In genomic region chr11:64185323-64186204, GRCh38 we compare ENCODE assay signal across 1 cellular context.
A peak's percentile ranks its signal among the peaks of the same experiment; 100 is the strongest.
TF ChIP-seq lines count a peak whose summit lies in the region.

Gene STIP1 (plus strand): TSS chr11:64186171. CDS start chr11:64186262, 91 bp downstream.

TF ChIP-seq in HepG2, 621 proteins besides CTCF, POLR2A, EP300 and RAD21 (continued from another document and continues in another):
- TF ChIP-seq ZNF580 (CRISPR knock-in tag; IDR thresholded peaks at IDR 0.05; ENCODE audit: borderline replicate concordance, low read depth) (peak; percentile 90), ZNF644 (CRISPR knock-in tag; IDR thresholded peaks at IDR 0.05; ENCODE audit: low read depth) (no peak), ZSCAN21 (CRISPR knock-in tag; IDR thresholded peaks at IDR 0.05; ENCODE audit: borderline replicate concordance) (peak; percentile 87; the same call in 1 of the 2 replicates), MTF1 (CRISPR knock-in tag; IDR thresholded peaks at IDR 0.05) (peak; percentile 86; the same call in 1 of the 2 replicates), ZGPAT (CRISPR knock-in tag; IDR thresholded peaks at IDR 0.05) (peak; percentile 79; the same call in 1 of the 2 replicates), BRD4 (CRISPR knock-in tag; IDR thresholded peaks at IDR 0.05) (peak; percentile 73; the same call in 1 of the 2 replicates), HDAC1 (CRISPR knock-in tag; IDR thresholded peaks at IDR 0.05) (peak; percentile 95), KLF16 (CRISPR knock-in tag; IDR thresholded peaks at IDR 0.05) (peak; percentile 80 to 84), ZNF350 (CRISPR knock-in tag; IDR thresholded peaks at IDR 0.05; ENCODE audit: borderline replicate concordance, low read depth) (peak; percentile 96), ZFYVE20 (CRISPR knock-in tag; IDR thresholded peaks at IDR 0.05; ENCODE audit: borderline replicate concordance, low read depth) (peak; percentile 69; the same call in 1 of the 2 replicates), ZMAT3 (CRISPR knock-in tag; conservative IDR thresholded peaks at IDR 0.05) (peak; percentile 97), ZNF362 (CRISPR knock-in tag; IDR thresholded peaks at IDR 0.05; ENCODE audit: borderline replicate concordance) (no peak; the same call in 1 of the 2 replicates), TRIM24 (CRISPR knock-in tag; IDR thresholded peaks at IDR 0.05) (no peak), LBX2 (CRISPR knock-in tag; IDR thresholded peaks at IDR 0.05; ENCODE audit: borderline replicate concordance) (0 out of 2 replicates have a peak, but pooled peaks have one; percentile 72), GMEB1 (CRISPR knock-in tag; IDR thresholded peaks at IDR 0.05; ENCODE audit: borderline replicate concordance) (0 out of 2 replicates have a peak, but pooled peaks have one; percentile 47), SKI (IDR thresholded peaks at IDR 0.05; ENCODE audit: partially characterized antibody) (peak; percentile 73), ZNF331 (CRISPR knock-in tag; IDR thresholded peaks at IDR 0.05) (peak; percentile 79), KDM5A (IDR thresholded peaks at IDR 0.05; ENCODE audit: borderline replicate concordance, low read length) (no peak), NR2F6 (IDR thresholded peaks at IDR 0.05) (no peak), NR2F6 (CRISPR knock-in tag; IDR thresholded peaks at IDR 0.05) (no peak; the same call in 1 of the 2 replicates), ELF3 (CRISPR knock-in tag; IDR thresholded peaks at IDR 0.05) (peak; percentile 54), CBX2 (IDR thresholded peaks at IDR 0.05; ENCODE audit: low read depth, low read length) (no peak), CBX2 (CRISPR knock-in tag; IDR thresholded peaks at IDR 0.05; ENCODE audit: low read depth) (0 out of 2 replicates have a peak, but pooled peaks have one; percentile 50), PREB (CRISPR knock-in tag; IDR thresholded peaks at IDR 0.05) (no peak; the same call in 1 of the 2 replicates), BCL3 (CRISPR knock-in tag; IDR thresholded peaks at IDR 0.05) (peak; percentile 99), HNRNPK (IDR thresholded peaks at IDR 0.05; ENCODE audit: low read depth, low read length, poor library complexity, severe bottlenecking) (no peak), HNRNPUL1 (IDR thresholded peaks at IDR 0.05; ENCODE audit: low read depth, low read length) (no peak), FOXP1 (IDR thresholded peaks at IDR 0.05) (no peak), FOXP1 (CRISPR knock-in tag; IDR thresholded peaks at IDR 0.05) (no peak; the same call in 1 of the 2 replicates), SP2 (CRISPR knock-in tag; IDR thresholded peaks at IDR 0.05) (peak; percentile 95), ZNF235 (CRISPR knock-in tag; IDR thresholded peaks at IDR 0.05; ENCODE audit: borderline replicate concordance) (peak; percentile 80; the same call in 1 of the 2 replicates), ZBTB26 (CRISPR knock-in tag; IDR thresholded peaks at IDR 0.05; ENCODE audit: borderline replicate concordance) (peak; percentile 97; the same call in 1 of the 2 replicates), FOXC1 (CRISPR knock-in tag; IDR thresholded peaks at IDR 0.05; ENCODE audit: borderline replicate concordance) (peak; percentile 95; the same call in 1 of the 2 replicates), ZNF572 (CRISPR knock-in tag; IDR thresholded peaks at IDR 0.05) (no peak), ZNF280B (CRISPR knock-in tag; IDR thresholded peaks at IDR 0.05; ENCODE audit: borderline replicate concordance) (peak; percentile 95), HBP1 (CRISPR knock-in tag; IDR thresholded peaks at IDR 0.05; ENCODE audit: low read depth) (peak; percentile 94), NCOR1 (IDR thresholded peaks at IDR 0.05; ENCODE audit: borderline replicate concordance, low read length) (no peak), ZNF205 (CRISPR knock-in tag; IDR thresholded peaks at IDR 0.05) (peak; percentile 79; the same call in 1 of the 2 replicates), ISX (CRISPR knock-in tag; conservative IDR thresholded peaks at IDR 0.05) (no peak; the same call in 1 of the 2 replicates), MBD4 (IDR thresholded peaks at IDR 0.05; ENCODE audit: borderline replicate concordance, low read length) (no peak), ZBTB46 (CRISPR knock-in tag; IDR thresholded peaks at IDR 0.05; ENCODE audit: borderline replicate concordance) (no peak; the same call in 1 of the 2 replicates), GMEB2 (CRISPR knock-in tag; IDR thresholded peaks at IDR 0.05; ENCODE audit: low read depth) (no peak), NCOA2 (CRISPR knock-in tag; IDR thresholded peaks at IDR 0.05) (peak; percentile 56; the same call in 1 of the 2 replicates), PTBP1 (IDR thresholded peaks at IDR 0.05; ENCODE audit: low read depth, low read length, poor library complexity, severe bottlenecking) (peak; percentile 68), ZSCAN12 (CRISPR knock-in tag; IDR thresholded peaks at IDR 0.05) (no peak), ZNF552 (CRISPR knock-in tag; IDR thresholded peaks at IDR 0.05; ENCODE audit: borderline replicate concordance) (peak; percentile 93), HHEX (CRISPR knock-in tag; IDR thresholded peaks at IDR 0.05) (no peak), KDM2A (CRISPR knock-in tag; IDR thresholded peaks at IDR 0.05; ENCODE audit: borderline replicate concordance, low read depth) (peak; percentile 85), MAF1 (CRISPR knock-in tag; IDR thresholded peaks at IDR 0.05; ENCODE audit: borderline replicate concordance) (no peak), THAP8 (CRISPR knock-in tag; IDR thresholded peaks at IDR 0.05; ENCODE audit: borderline replicate concordance) (peak; percentile 89; the same call in 1 of the 2 replicates)
